7 cellular contexts compared by ENCODE assay signal in genomic region chr7:128032605-128033235, GRCh38. TPM values are rescaled to one million over a fixed set of nuclear protein-coding genes. Genes with fewer than 3 reads are reported as not detected.
A peak's percentile ranks its signal among the peaks of the same experiment; 100 is the strongest.
DNase-seq lines count a peak whose midpoint lies in the region; ATAC-seq, FAIRE-seq and TF ChIP-seq lines count a peak whose summit lies in the region.

No MANE protein-coding gene starts in this region.

- H4K20me1 ChIP-seq in astrocyte (ENCODE audit: insufficient read depth, low read length): peaks cover 83% of the 10 kb centered on the region

- peaks cover 22% of the 10 kb centered on the region for H3K79me2 ChIP-seq in astrocyte (ENCODE audit: insufficient read depth, low read length)

- H3K4me2 ChIP-seq in astrocyte (ENCODE audit: low read length): peak overlapping the region; percentile 89

- no peak overlapping the region for H2AFZ ChIP-seq in astrocyte (ENCODE audit: low read depth, low read length)

- H3K36me3 Mint-ChIP-seq in astrocyte (ENCODE audit: low read depth, unreplicated experiment): peaks cover 12% of the 10 kb centered on the region

- no peaks in the 10 kb centered on the region for H3K27me3 Mint-ChIP-seq in astrocyte (ENCODE audit: low read depth, unreplicated experiment)

- H3K27ac ChIP-seq in astrocyte (ENCODE audit: low read depth, low read length): peak overlapping the region; percentile 21

- H3K36me3 ChIP-seq in astrocyte (ENCODE audit: insufficient read depth, low read length): no peaks in the 10 kb centered on the region

- H3K9ac ChIP-seq in astrocyte (ENCODE audit: low read length): peak overlapping the region; percentile 73

- H3K27me3 ChIP-seq in astrocyte (ENCODE audit: insufficient read depth, low read length): no peaks in the 10 kb centered on the region

- no peaks in the 10 kb centered on the region for H3K9me3 Mint-ChIP-seq in astrocyte (ENCODE audit: unreplicated experiment)

- no peaks in the 10 kb centered on the region for H3K9me3 ChIP-seq in astrocyte (ENCODE audit: insufficient read depth, low read depth, low read length)

- no peak for FAIRE-seq in astrocyte (lab: Jason Lieb, UNC)

- peaks cover 19% of the 10 kb centered on the region for H3K4me1 ChIP-seq in astrocyte (ENCODE audit: insufficient read depth, low read length)

- no peak for ATAC-seq in stimulated activated naive CD8-positive, alpha-beta T cell treated with anti-CD3 and anti-CD28 coated beads, Interleukin-15, Interleukin-2, amounts not matched to agents 100 U/mL and 50 U/mL, for 24 hours
- no peak for ATAC-seq in HG02870 (IDR thresholded peaks at IDR 0.05; ENCODE audit: unreplicated experiment)

- H3K4me1 Mint-ChIP-seq in astrocyte (ENCODE audit: low read depth, unreplicated experiment): peaks cover 34% of the 10 kb centered on the region

- peak overlapping the region; percentile 73 for H3K4me3 Mint-ChIP-seq in astrocyte (ENCODE audit: unreplicated experiment)

- peak overlapping the region; percentile 54 for H3K4me3 ChIP-seq in astrocyte (ENCODE audit: insufficient read depth, low read depth, low read length)

- H3K27ac Mint-ChIP-seq in astrocyte (ENCODE audit: unreplicated experiment): peak overlapping the region; percentile 58

- TF ChIP-seq CTCF in astrocyte (IDR thresholded peaks at IDR 0.05; ENCODE audit: insufficient read depth, low read depth, low read length): no peak

- DNase-seq in HCEC 1CT (peak; percentile 11), astrocyte (ENCODE audit: low read depth) (no peak), iPS-NIHi11 (ENCODE audit: low spot score) (peak; percentile 49), NCI-H2171 (lab: John Stamatoyannopoulos, UW) (no peak)
- peak; percentile 31 for DNase-seq in stimulated activated naive CD8-positive, alpha-beta T cell treated with anti-CD3 and anti-CD28 coated beads, Interleukin-15, Interleukin-2, amounts not matched to agents 100 U/mL and 50 U/mL, for 24 hours
- DNase-seq in activated CD4-positive, alpha-beta T cell treated with anti-CD3 and anti-CD28 coated beads, Interleukin-2, amount 50 U/mL, for 1 hour: no peak

RNA-seq across cellular contexts. Expression of gene LRRC4, which starts 1.5 kb away (rescaled TPM):
- 4.4 and 4.5 TPM in 2 replicates for total RNA-seq in astrocyte

Comparison
In these comparisons a context has a peak if more than half of its experiments do, and no peak if none do; other contexts are left out.
1. DNase-seq: peak in HCEC 1CT (single experiment), iPS-NIHi11 (single experiment) and stimulated activated naive CD8-positive, alpha-beta T cell treated with anti-CD3 and anti-CD28 coated beads, Interleukin-15, Interleukin-2, amounts not matched to agents 100 U/mL and 50 U/mL, for 24 hours (single experiment); none in astrocyte (single experiment), NCI-H2171 (single experiment) and activated CD4-positive, alpha-beta T cell treated with anti-CD3 and anti-CD28 coated beads, Interleukin-2, amount 50 U/mL, for 1 hour (single experiment).